Comparison of ENCODE assay signal across 18 cellular contexts in the genomic region with DNA sequence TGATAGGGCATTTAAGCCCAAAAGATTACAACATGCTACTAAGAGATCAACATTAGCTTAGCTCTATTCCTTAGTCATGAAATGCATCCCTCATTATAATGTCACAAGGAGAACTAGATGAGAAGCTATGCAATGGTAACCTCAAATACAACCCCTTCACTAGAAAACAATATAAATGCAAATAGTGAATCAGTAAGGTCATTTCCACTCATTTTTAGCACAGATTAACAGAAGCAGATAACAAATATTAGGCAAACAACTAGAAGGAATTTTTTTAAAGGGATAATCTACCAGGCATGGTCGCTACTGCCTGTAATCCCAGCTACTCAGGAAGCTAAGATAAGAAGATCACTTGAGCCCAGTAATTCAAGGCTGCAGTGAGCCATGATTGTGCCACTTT. TPM values are rescaled to one million over a fixed set of nuclear protein-coding genes. Genes with fewer than 3 reads are reported as not detected.
DNase-seq lines count a peak whose midpoint lies in the region; FAIRE-seq and TF ChIP-seq lines count a peak whose summit lies in the region.
"Had no signal": no experiment of that assay in that cellular context is flagged by ENCODE, and none has a peak within 500 bp of the region (broad histone marks: within the 10 kb centered on the region; RNA-seq: fewer than 3 reads in every experiment).

No MANE protein-coding gene starts in this region.

- CTCF ChIA-PET in endothelial cell of umbilical vein (lab: Charles Lee) = interaction anchor here (0.5 to 1.4 kb wide), 7 partner anchors 10 to 156 kb away, joined by 3 to 5 read pairs (median 3); no protein-coding TSS in a partner anchor

- no peak overlapping the region for H2AFZ ChIP-seq in endothelial cell of umbilical vein (ENCODE audit: low read depth, low read length)

- H3K27me3 ChIP-seq in endothelial cell of umbilical vein (ENCODE audit: control insufficient read depth in 2 of 2, insufficient read depth in 2 of 2, low read length in 2 of 2) = no peaks in the 10 kb centered on the region
- H3K27me3 ChIP-seq: BLaER1, heart left ventricle had no signal

- dilution Hi-C loops in endothelial cell of umbilical vein (cut with MboI; ENCODE audit: extremely low pct_ligation_motif_present, low sequenced_read_pairs) = no loop called here

- H3K9me3 ChIP-seq in endothelial cell of umbilical vein (replicated peaks; ENCODE audit: control insufficient read depth, insufficient read depth, low read length) = no peaks in the 10 kb centered on the region
- H3K9me3 ChIP-seq: BLaER1, heart left ventricle, prostate gland had no signal

- intact Hi-C loops in endothelial cell of umbilical vein (cut with micrococcal nuclease) = no loop called here

- H3K27ac ChIP-seq in VCaP (peak overlapping the region; percentile 73), endothelial cell of umbilical vein (ENCODE audit: insufficient read depth, low read depth, low read length) (no peak overlapping the region), temporal lobe (ENCODE audit: low read depth, low read length) (peak overlapping the region; percentile 44)
- H3K27ac ChIP-seq: BLaER1, prostate gland had no signal

- DNase-seq in NOMO-1 treated with DMSO at 0.1 percent for 48 hours (lab: John Stamatoyannopoulos, UW; ENCODE audit: unreplicated experiment) = peak; percentile 26
- DNase-seq in NOMO-1 treated with dmso at 0.1 percent for 144 hours (lab: John Stamatoyannopoulos, UW; ENCODE audit: unreplicated experiment) = no peak
- DNase-seq in endothelial cell of umbilical vein (ENCODE audit: low read depth, low spot score) = peak; percentile 77
- DNase-seq in hippocampal formation (lab: John Stamatoyannopoulos, UW) = no peak
- no peak for DNase-seq in NCI-H2081 (lab: John Stamatoyannopoulos, UW)
- DNase-seq in mesenteric fat pad (ENCODE audit: low spot score) = no peak
- DNase-seq: activated T-cell treated with anti-CD3 and anti-CD28 coated beads, Interleukin-2, amount 50 U/mL, for 48 hours; GDM1; heart left ventricle; Kasumi-1; NCI-H1694; NCI-H446; small intestine had no signal

- H4K20me1 ChIP-seq in endothelial cell of umbilical vein (replicated peaks; ENCODE audit: control insufficient read depth, extremely low read depth, insufficient read depth, low read length) = peaks cover 2% of the 10 kb centered on the region

- FAIRE-seq in endothelial cell of umbilical vein (lab: Jason Lieb, UNC) = peak; percentile 67
- FAIRE-seq: small intestine had no signal

- BruUV-seq in endothelial cell of umbilical vein (replicated peaks; lab: Mats Ljungman, UMichigan) = no TSS peak

- H3K36me3 ChIP-seq in endothelial cell of umbilical vein (ENCODE audit: control insufficient read depth in 2 of 2, extremely low read depth in 1 of 2, insufficient read depth in 2 of 2, low read length in 2 of 2) = no peaks in the 10 kb centered on the region
- H3K36me3 ChIP-seq: BLaER1, heart left ventricle, prostate gland had no signal

- TF ChIP-seq CTCF in VCaP (conservative IDR thresholded peaks at IDR 0.05) = no peak
- TF ChIP-seq CTCF in endothelial cell of umbilical vein (IDR thresholded peaks at IDR 0.05; ENCODE audit: extremely low read depth in 1 of 2, insufficient read depth in 1 of 2, low read depth in 1 of 2, low read length in 2 of 2) = no peak

- peaks cover 31% of the 10 kb centered on the region for H3K4me1 ChIP-seq in endothelial cell of umbilical vein (ENCODE audit: control insufficient read depth, extremely low read depth, insufficient read depth, low read length)
- H3K4me1 ChIP-seq: BLaER1 had no signal

- no peak overlapping the region for H3K9ac ChIP-seq in endothelial cell of umbilical vein (replicated peaks; ENCODE audit: extremely low read depth, insufficient read depth, low read length)
- H3K9ac ChIP-seq: BLaER1 had no signal

- H3K4me2 ChIP-seq in endothelial cell of umbilical vein (ENCODE audit: insufficient read depth, low read length) = no peak overlapping the region
- H3K4me2 ChIP-seq: BLaER1 had no signal

- POLR2A ChIA-PET in endothelial cell of umbilical vein (lab: Charles Lee) = interaction anchor here (0.7 to 0.8 kb wide), 2 partner anchors 9 to 123 kb away, joined by 5 read pairs; no protein-coding TSS in a partner anchor

- TF ChIP-seq POLR2A in endothelial cell of umbilical vein (IDR thresholded peaks at IDR 0.05; ENCODE audit: low read depth, low read length) = no peak

- no peaks in the 10 kb centered on the region for H3K9me1 ChIP-seq in endothelial cell of umbilical vein (replicated peaks; ENCODE audit: control insufficient read depth, extremely low read depth, insufficient read depth, low read length)

- H3K4me3 ChIP-seq in endothelial cell of umbilical vein (replicated peaks in 1 of 3; ENCODE audit: insufficient read depth in 1 of 3, low read depth in 1 of 3, low read length in 3 of 3) = no peak overlapping the region
- H3K4me3 ChIP-seq: BLaER1, heart left ventricle, lung, prostate gland had no signal

- H3K79me2 ChIP-seq in endothelial cell of umbilical vein (ENCODE audit: control insufficient read depth, insufficient read depth, low read length) = no peaks in the 10 kb centered on the region

TF ChIP-seq in endothelial cell of umbilical vein, 7 proteins besides CTCF, POLR2A, EP300 and RAD21:
- TF ChIP-seq JUN (IDR thresholded peaks at IDR 0.05; ENCODE audit: borderline replicate concordance, insufficient read depth, insufficient read length, low read depth) (peak; percentile 65), POLR2AphosphoS5 (IDR thresholded peaks at IDR 0.05; ENCODE audit: insufficient read depth, low read depth, low read length) (peak; percentile 25), GATA2 (IDR thresholded peaks at IDR 0.05; ENCODE audit: insufficient read depth, insufficient read length, low read depth, low read length) (peak; percentile 90), MYC (IDR thresholded peaks at IDR 0.05; ENCODE audit: low read depth, low read length) (no peak), EZH2 (IDR thresholded peaks at IDR 0.05; ENCODE audit: borderline replicate concordance, low read depth, low read length, severe bottlenecking) (no peak), FOS (IDR thresholded peaks at IDR 0.05; ENCODE audit: borderline replicate concordance, insufficient read depth, low read length) (peak; percentile 74)
- TF ChIP-seq, protein P1, sequence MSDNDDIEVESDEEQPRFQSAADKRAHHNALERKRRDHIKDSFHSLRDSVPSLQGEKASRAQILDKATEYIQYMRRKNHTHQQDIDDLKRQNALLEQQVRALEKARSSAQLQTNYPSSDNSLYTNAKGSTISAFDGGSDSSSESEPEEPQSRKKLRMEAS (IDR thresholded peaks at IDR 0.05; ENCODE audit: insufficient read depth, insufficient read length) = no peak

RNA-seq across cellular contexts. Expression of a gene that starts 28.2 kb away (rescaled TPM):
- total RNA-seq in endothelial cell of umbilical vein (20.6 and 21.3 TPM in 2 replicates), temporal lobe (21.6 TPM), mesenteric fat pad (39.2 TPM)
- 9.0 and 10.3 TPM in 2 replicates for polyA plus RNA-seq in endothelial cell of umbilical vein
- polyA plus RNA-seq in endothelial cell of umbilical vein (2011; cell fraction: cytosol; rRNA removed) = 7.1 and 7.5 TPM in 2 replicates
- 27.4 and 30.1 TPM in 2 replicates for polyA plus RNA-seq in endothelial cell of umbilical vein (2011; cell fraction: nucleus; rRNA removed)
- 10.3 and 11.9 TPM in 2 replicates for polyA plus RNA-seq in endothelial cell of umbilical vein (2012)
- polyA minus RNA-seq in endothelial cell of umbilical vein = 25.1 and 26.4 TPM in 2 replicates
- polyA minus RNA-seq in endothelial cell of umbilical vein (2011; cell fraction: cytosol; rRNA and poly(A)+ RNA removed) = 6.1 TPM
- 33.2 and 46.9 TPM in 2 replicates for polyA minus RNA-seq in endothelial cell of umbilical vein (2011; cell fraction: nucleus; rRNA and poly(A)+ RNA removed)

Comparison
In these comparisons a context has a peak if more than half of its experiments do, and no peak if none do; other contexts are left out.
1. DNase-seq: peak in NOMO-1 treated with DMSO at 0.1 percent for 48 hours (single experiment) and endothelial cell of umbilical vein (single experiment); none in NOMO-1 treated with dmso at 0.1 percent for 144 hours (single experiment), hippocampal formation (0 of 2), NCI-H2081 (0 of 2) and mesenteric fat pad (single experiment).